28 cellular contexts compared by ENCODE assay signal in the genomic region with DNA sequence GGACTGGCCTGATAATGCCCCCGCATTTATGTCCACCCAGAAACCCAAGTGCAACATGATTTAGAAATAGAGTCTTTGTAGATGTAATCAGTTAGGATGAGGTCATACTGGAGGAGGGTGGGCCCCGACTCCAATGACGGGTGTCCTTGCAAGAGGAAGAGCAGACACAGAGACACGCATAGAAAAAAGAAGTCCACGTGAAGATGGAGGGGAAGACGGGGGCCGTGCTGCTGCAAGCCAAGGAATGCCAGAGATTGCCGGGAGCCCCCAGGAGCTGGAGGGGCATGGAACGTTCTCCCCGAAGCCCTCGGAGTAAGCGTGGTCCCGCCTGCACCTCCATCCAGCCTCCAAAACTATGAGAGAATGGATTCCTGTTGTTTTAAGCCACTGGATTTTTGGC.
"Had no signal": no experiment of that assay in that cellular context is flagged by ENCODE, and none has a peak within 500 bp of the region (broad histone marks: within the 10 kb centered on the region; RNA-seq: fewer than 3 reads in every experiment).

No MANE protein-coding gene starts in this region.

- H3K4me3 ChIP-seq: ovary, psoas muscle, skin epidermis, smooth muscle cell, spleen, suprapubic skin, testis, tibial artery, transverse colon, upper lobe of right lung, uterus had no signal

- H2AFZ ChIP-seq: parathyroid adenoma had no signal

- H3K27ac ChIP-seq: ovary, parathyroid adenoma, psoas muscle, skin epidermis, spleen, suprapubic skin, testis, tibial artery, transverse colon, upper lobe of right lung, uterus had no signal

- DNase-seq: nephron progenitor cell; occipital lobe; ovary; psoas muscle; right cardiac atrium; spleen; stimulated activated CD4-positive, alpha-beta T cell treated with anti-CD3 and anti-CD28 coated beads, Interleukin-12 subunit alpha, Interleukin-12 subunit beta, amount 100 ng/mL, for 4 hours; stimulated activated CD4-positive, alpha-beta T cell treated with anti-CD3 and anti-CD28 coated beads, Interleukin-1b, Interleukin-23, amount 100 ng/mL, for 48 hours; stimulated activated CD4-positive, alpha-beta T cell treated with anti-CD3 and anti-CD28 coated beads, Interleukin-4, amount 100 ng/mL, for 1 hour; stimulated activated CD4-positive, alpha-beta T cell treated with anti-CD3 and anti-CD28 coated beads, Interleukin-4, amount 100 ng/mL, for 4 hours; stimulated activated CD8-positive, alpha-beta memory T cell treated with anti-CD3 and anti-CD28 coated beads, Interleukin-4, amount 100 ng/mL, for 48 hours; stimulated activated naive CD4-positive, alpha-beta T cell; stimulated activated naive CD8-positive, alpha-beta T cell treated with anti-CD3 and anti-CD28 coated beads, Interleukin-15, amount 100 ng/mL, for 72 hours; stimulated activated naive CD8-positive, alpha-beta T cell treated with anti-CD3 and anti-CD28 coated beads, Interleukin-15, Interleukin-2, amounts not matched to agents 100 U/mL and 50 U/mL, for 24 hours; substantia nigra; testis; tibial artery; transverse colon; upper lobe of right lung; uterus had no signal

- H3K79me2 ChIP-seq: parathyroid adenoma had no signal

- H3K4me1 ChIP-seq: parathyroid adenoma, suprapubic skin, testis, upper lobe of right lung, uterus had no signal

- H3K9me3 ChIP-seq: ovary, psoas muscle, suprapubic skin, testis, transverse colon, upper lobe of right lung, uterus had no signal

- H3K4me2 ChIP-seq: smooth muscle cell had no signal

- H3K27me3 ChIP-seq: ovary, suprapubic skin, testis, transverse colon, upper lobe of right lung, uterus had no signal

- H3K9ac ChIP-seq: parathyroid adenoma had no signal

- ATAC-seq: naive thymus-derived CD8-positive, alpha-beta T cell; natural killer cell treated with Interleukin-12 subunit alpha and Interleukin-12 subunit beta and Interleukin-15 and Interleukin-18, amount 100 ng/mL, for 72 hours; psoas muscle; right cardiac atrium; sciatic nerve; stimulated activated memory B cell treated with anti-CD40 and anti-IgM and Interleukin-4, amounts not matched to agents 10 μg/mL and 1 μg/mL and 100 μg/mL, for 72 hours; stimulated activated naive CD8-positive, alpha-beta T cell treated with anti-CD3 and anti-CD28 coated beads, Interleukin-15, amount 100 ng/mL, for 72 hours; stimulated activated naive CD8-positive, alpha-beta T cell treated with anti-CD3 and anti-CD28 coated beads, Interleukin-15, Interleukin-2, amounts not matched to agents 100 U/mL and 50 U/mL, for 24 hours; upper lobe of right lung had no signal

- H3K36me3 ChIP-seq: ovary, spleen, suprapubic skin, tibial artery, transverse colon, upper lobe of right lung, uterus had no signal
